2 cellular contexts compared by ENCODE assay signal in the genomic region with DNA sequence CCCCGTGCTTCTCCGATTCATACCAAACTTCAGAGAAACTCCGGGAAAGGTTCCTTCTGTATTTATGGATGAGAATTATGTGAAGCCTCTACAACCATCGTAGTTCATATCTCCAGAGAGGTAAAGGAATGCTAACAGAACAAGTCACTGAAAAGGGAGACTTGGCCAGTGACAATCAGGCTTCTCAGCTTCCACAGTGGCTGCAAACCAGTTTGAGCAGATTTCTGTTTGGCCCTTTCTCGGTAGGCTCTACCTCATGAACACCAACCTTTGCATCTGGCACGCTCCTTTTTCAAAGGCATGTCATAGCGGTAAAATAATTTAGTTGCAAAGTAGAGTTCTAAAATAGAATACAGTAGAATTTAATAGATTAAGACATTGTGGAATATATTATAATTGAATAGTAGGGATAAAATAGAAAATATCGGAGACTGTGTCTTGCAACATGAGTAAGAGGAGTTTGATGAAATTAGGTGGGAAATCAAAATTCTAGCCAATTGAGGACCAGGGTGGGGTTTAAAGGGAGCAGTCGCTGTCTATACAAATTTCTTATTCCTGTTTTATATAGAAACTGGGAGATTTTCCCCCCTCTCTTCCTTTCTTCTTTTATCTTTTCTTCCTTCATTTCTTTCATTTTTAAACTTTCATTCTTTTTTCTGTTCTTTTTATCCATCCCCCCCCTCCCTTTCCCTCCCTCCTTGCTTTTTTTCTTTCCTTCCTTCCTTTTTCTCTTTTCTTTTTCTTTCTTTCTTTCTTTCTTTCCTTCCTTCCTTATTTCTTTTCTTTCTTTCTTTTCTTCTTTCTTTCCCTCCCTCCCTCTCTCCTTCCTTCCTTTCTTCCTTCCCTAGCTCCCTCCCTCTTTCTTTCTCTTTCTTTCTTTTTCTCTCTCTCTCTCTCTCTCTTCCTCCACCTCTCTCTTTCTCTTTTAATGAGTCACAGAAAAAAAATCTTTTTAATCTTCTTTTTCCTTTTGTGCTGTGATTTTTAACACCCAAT.
TF ChIP-seq lines count a peak whose summit lies in the region.

No MANE protein-coding gene starts in this region.

TF ChIP-seq in HepG2, 621 proteins besides CTCF, POLR2A, EP300 and RAD21 (continued from another document):
- no peak for TF ChIP-seq ZFYVE20 (CRISPR knock-in tag; IDR thresholded peaks at IDR 0.05; ENCODE audit: borderline replicate concordance, low read depth)
- TF ChIP-seq, protein P1, sequence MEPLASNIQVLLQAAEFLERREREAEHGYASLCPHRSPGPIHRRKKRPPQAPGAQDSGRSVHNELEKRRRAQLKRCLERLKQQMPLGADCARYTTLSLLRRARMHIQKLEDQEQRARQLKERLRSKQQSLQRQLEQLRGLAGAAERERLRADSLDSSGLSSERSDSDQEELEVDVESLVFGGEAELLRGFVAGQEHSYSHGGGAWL (CRISPR knock-in tag; IDR thresholded peaks at IDR 0.05): no peak
TF ChIP-seq in HepG2: peak in this region for 1.

TF ChIP-seq in K562, 482 proteins besides CTCF, POLR2A, EP300 and RAD21 (continued from another document):
- TF ChIP-seq ZBTB5 (IDR thresholded peaks at IDR 0.05) (no peak), ESRRA (IDR thresholded peaks at IDR 0.05; ENCODE audit: borderline replicate concordance, low read depth) (no peak), RBM15 (IDR thresholded peaks at IDR 0.05; ENCODE audit: insufficient read depth, low read length) (no peak), HDAC8 (tag; IDR thresholded peaks at IDR 0.05) (no peak), L3MBTL2 (IDR thresholded peaks at IDR 0.05) (no peak), ZNF134 (CRISPR knock-in tag; conservative IDR thresholded peaks at IDR 0.05) (no peak), ZNF75A (CRISPR knock-in tag; IDR thresholded peaks at IDR 0.05) (no peak), HNRNPK (IDR thresholded peaks at IDR 0.05; ENCODE audit: low read depth, low read length, poor library complexity, severe bottlenecking) (peak; percentile 28), ZBTB17 (CRISPR knock-in tag; IDR thresholded peaks at IDR 0.05) (no peak), SMAD1 (IDR thresholded peaks at IDR 0.05; ENCODE audit: low read depth, low read length, partially characterized antibody) (no peak), ASH1L (IDR thresholded peaks at IDR 0.05; ENCODE audit: borderline replicate concordance, low read depth, partially characterized antibody) (no peak), SMC3 (conservative IDR thresholded peaks at IDR 0.05; ENCODE audit: insufficient read depth, low read depth, low read length) (no peak), CCAR2 (IDR thresholded peaks at IDR 0.05; ENCODE audit: low read depth, low read length) (no peak), ZNF282 (CRISPR knock-in tag; IDR thresholded peaks at IDR 0.05) (no peak), KDM1A (IDR thresholded peaks at IDR 0.05) (0 out of 4 replicates have a peak, but pooled peaks of 1 of the 2 experiments have one; percentile 43), ZNF695 (CRISPR knock-in tag; IDR thresholded peaks at IDR 0.05) (no peak), TCF7L2 (IDR thresholded peaks at IDR 0.05; ENCODE audit: low read depth, low read length) (no peak), U2AF1 (optimal IDR thresholded peaks at IDR 0.05; ENCODE audit: low read depth, low read length) (peak; percentile 56), ZNF512 (tag; IDR thresholded peaks at IDR 0.05) (peak; percentile 98), SRSF9 (IDR thresholded peaks at IDR 0.05; ENCODE audit: borderline replicate concordance, low read depth, low read length) (no peak), ELK1 (CRISPR knock-in tag; IDR thresholded peaks at IDR 0.05) (no peak), ZNF384 (IDR thresholded peaks at IDR 0.05; ENCODE audit: low read depth, low read length) (no peak), ELF4 (CRISPR knock-in tag; IDR thresholded peaks at IDR 0.05) (no peak), NFE2 (IDR thresholded peaks at IDR 0.05; ENCODE audit: low read depth) (no peak)
- TF ChIP-seq, protein P2, sequence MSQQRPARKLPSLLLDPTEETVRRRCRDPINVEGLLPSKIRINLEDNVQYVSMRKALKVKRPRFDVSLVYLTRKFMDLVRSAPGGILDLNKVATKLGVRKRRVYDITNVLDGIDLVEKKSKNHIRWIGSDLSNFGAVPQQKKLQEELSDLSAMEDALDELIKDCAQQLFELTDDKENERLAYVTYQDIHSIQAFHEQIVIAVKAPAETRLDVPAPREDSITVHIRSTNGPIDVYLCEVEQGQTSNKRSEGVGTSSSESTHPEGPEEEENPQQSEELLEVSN (IDR thresholded peaks at IDR 0.05; ENCODE audit: borderline replicate concordance in 1 of 2, extremely low read depth in 1 of 2, insufficient read depth in 1 of 2, insufficient read length in 1 of 2, low read depth in 1 of 2, low read length in 1 of 2, poor library complexity in 1 of 2, severe bottlenecking in 1 of 2): no peak
